12 cellular contexts compared by ENCODE assay signal in the genomic region with DNA sequence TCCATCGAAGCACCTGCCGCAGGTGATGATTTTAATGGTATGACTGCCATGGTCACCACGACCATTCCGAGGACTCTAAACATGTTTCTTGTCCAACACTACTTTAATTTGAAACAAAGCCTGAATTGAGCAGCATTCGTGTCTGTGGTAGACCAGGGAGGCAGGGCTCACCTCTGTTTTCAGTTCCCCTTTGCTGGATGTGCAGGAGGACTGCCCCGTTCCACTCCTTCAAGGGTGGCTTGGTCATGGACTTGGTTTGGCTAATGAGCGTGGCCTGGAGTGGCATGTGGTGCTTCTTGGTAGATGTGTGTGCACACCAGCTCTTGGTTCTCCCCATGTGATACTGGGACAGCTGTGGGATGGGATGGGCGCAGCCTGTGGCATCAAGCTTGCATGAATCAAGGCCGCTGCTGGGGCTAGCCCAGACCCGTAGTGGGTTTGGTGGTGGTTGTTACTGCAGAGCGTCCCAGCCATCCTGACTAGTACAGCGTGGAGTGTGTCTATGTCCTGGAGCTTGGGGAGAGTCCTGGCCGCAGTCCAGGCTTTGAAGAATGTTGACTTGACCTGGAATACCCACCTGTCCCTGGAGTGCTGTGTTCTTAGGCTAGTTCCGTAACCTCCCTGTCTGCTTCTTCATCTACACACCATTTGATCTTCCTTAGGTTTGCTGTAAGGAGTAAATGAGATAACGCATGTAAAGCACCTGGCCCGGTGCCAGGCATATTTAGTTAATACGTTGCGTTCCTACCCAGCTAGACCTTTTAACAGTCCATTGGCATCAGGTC. TPM values are rescaled to one million over a fixed set of nuclear protein-coding genes. Genes with fewer than 3 reads are reported as not detected.
DNase-seq lines count a peak whose midpoint lies in the region; ATAC-seq and TF ChIP-seq lines count a peak whose summit lies in the region.
"Had no signal": no experiment of that assay in that cellular context is flagged by ENCODE, and none has a peak within 500 bp of the region (broad histone marks: within the 10 kb centered on the region; RNA-seq: fewer than 3 reads in every experiment).

No MANE protein-coding gene starts in this region.

- peaks cover 18% of the 10 kb centered on the region for H3K9me3 Mint-ChIP-seq in activated CD8-positive, alpha-beta T cell treated with anti-CD3 and anti-CD28 coated beads for 36 hours

- H3K4me3 Mint-ChIP-seq in activated CD8-positive, alpha-beta T cell treated with anti-CD3 and anti-CD28 coated beads for 36 hours: no peak overlapping the region

- intact Hi-C loops in upper lobe of right lung (cut with DNase I): no loop called here
- intact Hi-C loops in activated CD8-positive, alpha-beta T cell treated with anti-CD3 and anti-CD28 coated beads for 36 hours (cut with micrococcal nuclease): no loop called here

- POLR2A ChIA-PET in activated CD8-positive, alpha-beta T cell treated with anti-CD3 and anti-CD28 coated beads for 36 hours (lab: Charles Lee): no interaction called here

- peaks cover 11% of the 10 kb centered on the region for H3K4me1 Mint-ChIP-seq in activated CD8-positive, alpha-beta T cell treated with anti-CD3 and anti-CD28 coated beads for 36 hours (ENCODE audit: low read depth)

- no peaks in the 10 kb centered on the region for H3K9me3 ChIP-seq in upper lobe of right lung
- H3K9me3 ChIP-seq: thoracic aorta had no signal

- peak; percentile 7 for DNase-seq in NCI-H345 (lab: John Stamatoyannopoulos, UW)
- DNase-seq in NCI-H345 treated with DMSO at 0.1 percent for 48 hours (lab: John Stamatoyannopoulos, UW; ENCODE audit: unreplicated experiment): no peak
- DNase-seq in NCI-H526 (lab: John Stamatoyannopoulos, UW): peak; percentile 56 to 84
- DNase-seq in upper lobe of right lung: no peak
- DNase-seq in activated CD8-positive, alpha-beta T cell treated with anti-CD3 and anti-CD28 coated beads for 36 hours: no peak
- DNase-seq in HCEC 1CT: no peak
- no peak for DNase-seq in D341Med (ENCODE audit: low spot score)
- DNase-seq: activated CD8-positive, alpha-beta memory T cell treated with anti-CD3 and anti-CD28 coated beads, Interleukin-2, amount 50 U/mL, for 4 hours; caudate nucleus had no signal

- H3K4me3 ChIP-seq in upper lobe of right lung: no peak overlapping the region
- H3K4me3 ChIP-seq: A549, thoracic aorta had no signal

- no peaks in the 10 kb centered on the region for H3K36me3 ChIP-seq in upper lobe of right lung
- H3K36me3 ChIP-seq: thoracic aorta had no signal

- H3K36me3 Mint-ChIP-seq in activated CD8-positive, alpha-beta T cell treated with anti-CD3 and anti-CD28 coated beads for 36 hours (ENCODE audit: low read depth): peaks cover 46% of the 10 kb centered on the region

- no peak overlapping the region for H3K27ac Mint-ChIP-seq in activated CD8-positive, alpha-beta T cell treated with anti-CD3 and anti-CD28 coated beads for 36 hours

- peak; percentile 84 for ATAC-seq in HG02943 (IDR thresholded peaks at IDR 0.05; ENCODE audit: low read depth, unreplicated experiment)
- peak; percentile 40 for ATAC-seq in upper lobe of right lung
- no peak for ATAC-seq in activated CD8-positive, alpha-beta T cell treated with anti-CD3 and anti-CD28 coated beads for 36 hours
- ATAC-seq: A549 had no signal

- CTCF ChIA-PET in activated CD8-positive, alpha-beta T cell treated with anti-CD3 and anti-CD28 coated beads for 36 hours (lab: Charles Lee): no interaction called here

- no peaks in the 10 kb centered on the region for H3K4me1 ChIP-seq in upper lobe of right lung
- H3K4me1 ChIP-seq: A549 had no signal

- no peak overlapping the region for H3K27ac ChIP-seq in upper lobe of right lung
- H3K27ac ChIP-seq: A549, thoracic aorta had no signal

- no peaks in the 10 kb centered on the region for H3K27me3 ChIP-seq in upper lobe of right lung

- no peaks in the 10 kb centered on the region for H3K27me3 Mint-ChIP-seq in activated CD8-positive, alpha-beta T cell treated with anti-CD3 and anti-CD28 coated beads for 36 hours

- no peak for TF ChIP-seq CTCF in upper lobe of right lung (IDR thresholded peaks at IDR 0.05)
- TF ChIP-seq CTCF in activated CD8-positive, alpha-beta T cell treated with anti-CD3 and anti-CD28 coated beads for 36 hours (IDR thresholded peaks at IDR 0.05): no peak

RNA-seq across cellular contexts. Expression of a gene that starts 34.8 kb away (rescaled TPM):
- 19.4 TPM for total RNA-seq in upper lobe of right lung
- 10 to 100 TPM; 16.2 to 17.0 TPM for total RNA-seq in activated CD8-positive, alpha-beta T cell treated with anti-CD3 and anti-CD28 coated beads for 36 hours

Comparison
In these comparisons a context has a peak if more than half of its experiments do, and no peak if none do; other contexts are left out.
1. DNase-seq: peak in NCI-H345 (single experiment) and NCI-H526 (2 of 2); none in NCI-H345 treated with DMSO at 0.1 percent for 48 hours (single experiment), upper lobe of right lung (single experiment), activated CD8-positive, alpha-beta T cell treated with anti-CD3 and anti-CD28 coated beads for 36 hours (single experiment), HCEC 1CT (single experiment) and D341Med (single experiment).